Comparison of ENCODE assay signal across 11 cellular contexts in genomic region chr16:11794447-11794846, GRCh38. TPM values are rescaled to one million over a fixed set of nuclear protein-coding genes. Genes with fewer than 3 reads are reported as not detected.
DNase-seq lines count a peak whose midpoint lies in the region; ATAC-seq, FAIRE-seq and TF ChIP-seq lines count a peak whose summit lies in the region.
"Had no signal": no experiment of that assay in that cellular context is flagged by ENCODE, and none has a peak within 500 bp of the region (broad histone marks: within the 10 kb centered on the region; RNA-seq: fewer than 3 reads in every experiment).

No MANE protein-coding gene starts in this region.

- H3K27me3 Mint-ChIP-seq in CD4-positive, alpha-beta T cell = no peaks in the 10 kb centered on the region
- no peaks in the 10 kb centered on the region for H3K27me3 Mint-ChIP-seq in nephron progenitor cell (ENCODE audit: low read depth, poor library complexity)

- H3K27ac ChIP-seq in CD4-positive, alpha-beta T cell (ENCODE audit: low read depth, low read length) = peak overlapping the region; percentile 88
- H3K27ac ChIP-seq in breast epithelium (peak overlapping the region; percentile 97 to 98), PC-9 (no peak overlapping the region)

- H3K9me3 Mint-ChIP-seq in CD4-positive, alpha-beta T cell = no peaks in the 10 kb centered on the region
- no peaks in the 10 kb centered on the region for H3K9me3 Mint-ChIP-seq in nephron progenitor cell

- H3K9me2 ChIP-seq in Loucy (replicated peaks; ENCODE audit: low read depth, low read length) = no peaks in the 10 kb centered on the region
- no peaks in the 10 kb centered on the region for H3K9me2 ChIP-seq in PC-9 (ENCODE audit: insufficient read depth)

- H3K4me1 ChIP-seq in Loucy (ENCODE audit: insufficient read depth, low read length, poor library complexity, severe bottlenecking) (peaks cover 37% of the 10 kb centered on the region), breast epithelium (peaks cover 15 to 34% of the 10 kb centered on the region in 2 donors), PC-9 (replicated peaks; ENCODE audit: insufficient read depth) (peaks cover 15% of the 10 kb centered on the region)

- H3K27ac Mint-ChIP-seq in CD4-positive, alpha-beta T cell = peak overlapping the region; percentile 91
- peak overlapping the region; percentile 12 for H3K27ac Mint-ChIP-seq in nephron progenitor cell

- H3K27me3 ChIP-seq in CD4-positive, alpha-beta T cell (ENCODE audit: control insufficient read depth, insufficient read depth, low read length) = no peaks in the 10 kb centered on the region
- H3K27me3 ChIP-seq in Loucy (ENCODE audit: insufficient read depth, low read length, poor library complexity, severe bottlenecking) = no peaks in the 10 kb centered on the region
- H3K27me3 ChIP-seq in breast epithelium = no peaks in the 10 kb centered on the region
- H3K27me3 ChIP-seq in PC-9 (ENCODE audit: insufficient read depth, low read depth) = no peaks in the 10 kb centered on the region

- POLR2A ChIA-PET in CD4-positive, alpha-beta T cell (lab: Charles Lee) = interaction anchor here (0.7 to 4.6 kb wide), 3 partner anchors 11 to 150 kb away, joined by 3 to 163 read pairs (median 7); partner anchors contain the start of gene TXNDC11
- POLR2A ChIA-PET in PC-9 (lab: Charles Lee; ENCODE audit: unreplicated experiment) = no interaction called here

- no peak for TF ChIP-seq CTCF in CD4-positive, alpha-beta T cell (IDR thresholded peaks at IDR 0.05)
- TF ChIP-seq CTCF in Loucy (conservative IDR thresholded peaks at IDR 0.05; ENCODE audit: low read length) (no peak), breast epithelium (IDR thresholded peaks at IDR 0.05) (no peak), nephron progenitor cell (IDR thresholded peaks at IDR 0.05) (no peak), PC-9 (conservative IDR thresholded peaks at IDR 0.05) (no peak)

- BruUV-seq in PC-9 (replicated peaks; lab: Mats Ljungman, UMichigan) = no TSS peak

- TF ChIP-seq POLR2A in breast epithelium (IDR thresholded peaks at IDR 0.05) = no peak

- H3K9ac ChIP-seq in Loucy (ENCODE audit: low read depth, low read length, poor library complexity, severe bottlenecking) = peak overlapping the region; percentile 58

- no peak for FAIRE-seq in frontal cortex (lab: Jason Lieb, UNC)
- FAIRE-seq: H1, RCC 7860 had no signal

- H3K36me3 Mint-ChIP-seq in CD4-positive, alpha-beta T cell (ENCODE audit: low read depth) = peaks cover 58% of the 10 kb centered on the region
- H3K36me3 Mint-ChIP-seq in nephron progenitor cell (ENCODE audit: low read depth) = peaks cover 27% of the 10 kb centered on the region

- H2AFZ ChIP-seq in Loucy (ENCODE audit: low read length) = no peak overlapping the region
- H2AFZ ChIP-seq in PC-9 = no peak overlapping the region

- H3K36me3 ChIP-seq in Loucy (ENCODE audit: insufficient read depth, low read length) (no peaks in the 10 kb centered on the region), breast epithelium (no peaks in the 10 kb centered on the region), PC-9 (ENCODE audit: low read depth) (0 out of 2 replicates have a peak, but pooled peaks cover 15% of the 10 kb centered on the region)

- no peaks in the 10 kb centered on the region for H3K9me3 ChIP-seq in CD4-positive, alpha-beta T cell (ENCODE audit: control insufficient read depth, low read length)
- H3K9me3 ChIP-seq in Loucy (ENCODE audit: insufficient read depth, low read depth, low read length) (no peaks in the 10 kb centered on the region), breast epithelium (no peaks in the 10 kb centered on the region), PC-9 (ENCODE audit: insufficient read depth, low read depth) (no peaks in the 10 kb centered on the region)

- intact Hi-C loops in CD4-positive, alpha-beta T cell (cut with DNase I, micrococcal nuclease) = no loop called here
- intact Hi-C loops in breast epithelium (cut with DNase I; ENCODE audit: low total_unique reads) = no loop called here
- intact Hi-C loops in PC-9 (cut with micrococcal nuclease; ENCODE audit: unreplicated experiment) = no loop called here

- peaks cover 79% of the 10 kb centered on the region for H3K4me1 Mint-ChIP-seq in CD4-positive, alpha-beta T cell (ENCODE audit: low read depth)
- peaks cover 67% of the 10 kb centered on the region for H3K4me1 Mint-ChIP-seq in nephron progenitor cell

- DNase-seq in CD4-positive, alpha-beta T cell = no peak
- DNase-seq in breast epithelium (ENCODE audit: low spot score in 2 of 2) (no peak), nephron progenitor cell (no peak), iPS-NIHi11 (ENCODE audit: low spot score) (no peak), PC-9 (no peak), frontal cortex (ENCODE audit: low spot score in 2 of 2) (no peak)
- DNase-seq: activated CD4-positive, alpha-beta T cell treated with anti-CD3 and anti-CD28 coated beads, Interleukin-2, amount 50 U/mL, for 1 hour had no signal

- peaks cover 72% of the 10 kb centered on the region for H3K79me2 ChIP-seq in Loucy (ENCODE audit: insufficient read depth, low read length)
- H3K79me2 ChIP-seq in PC-9 (ENCODE audit: low read depth) = peaks cover 74% of the 10 kb centered on the region

- H3K4me2 ChIP-seq in Loucy (ENCODE audit: low read depth, low read length, poor library complexity, severe bottlenecking) (peak overlapping the region; percentile 86), PC-9 (no peak overlapping the region)

- no peak for ATAC-seq in CD4-positive, alpha-beta T cell (ENCODE audit: poor library complexity)
- no peak for ATAC-seq in GM21360 (IDR thresholded peaks at IDR 0.05; ENCODE audit: unreplicated experiment)

- peak overlapping the region; percentile 96 for H3K4me3 Mint-ChIP-seq in CD4-positive, alpha-beta T cell
- peak overlapping the region; percentile 92 for H3K4me3 Mint-ChIP-seq in nephron progenitor cell

- H3K4me3 ChIP-seq in Loucy (ENCODE audit: low read length, poor library complexity, severe bottlenecking) (peak overlapping the region; percentile 89), breast epithelium (no peak overlapping the region), PC-9 (no peak overlapping the region)

- H3F3A ChIP-seq in Loucy (ENCODE audit: low read depth) (no peaks in the 10 kb centered on the region), PC-9 (ENCODE audit: insufficient read depth, low read depth) (peaks cover 13% of the 10 kb centered on the region; the same call in 1 of the 2 replicates)

- CTCF ChIA-PET in CD4-positive, alpha-beta T cell (lab: Charles Lee) = interaction anchor here (1.8 kb wide), 1 partner anchor 18 kb away, joined by 6 read pairs; no protein-coding TSS in a partner anchor
- CTCF ChIA-PET in PC-9 (lab: Charles Lee) = no interaction called here

- H4K20me1 ChIP-seq in Loucy (ENCODE audit: insufficient read depth, low read length, poor library complexity, severe bottlenecking) = peaks cover 34% of the 10 kb centered on the region
- peaks cover 54% of the 10 kb centered on the region for H4K20me1 ChIP-seq in PC-9 (ENCODE audit: insufficient read depth)

RNA-seq across cellular contexts. Expression of gene ZC3H7A, which starts 2.6 kb away (rescaled TPM):
- 100 to 1,000 TPM; 131 to 143 TPM for total RNA-seq in CD4-positive, alpha-beta T cell
- total RNA-seq in breast epithelium (10 to 100 TPM; 58.4 to 70.7 (median 67.5) TPM), PC-9 (2021) (52.3 and 63.5 TPM in 2 replicates), frontal cortex (37.1 TPM)

RNA-seq across cellular contexts. Expression of gene TXNDC11, which starts 51.8 kb away (rescaled TPM):
- total RNA-seq in CD4-positive, alpha-beta T cell = 100 to 1,000 TPM; 111 to 112 TPM
- total RNA-seq in breast epithelium = 10 to 100 TPM; 38.6 to 53.7 (median 47.9) TPM
- 30.9 and 40.9 TPM in 2 replicates for total RNA-seq in PC-9 (2021)
- total RNA-seq in frontal cortex = 8.6 TPM

RNA-seq across cellular contexts. Expression of gene RSL1D1, which starts 56.9 kb away (rescaled TPM):
- total RNA-seq in CD4-positive, alpha-beta T cell = 100 to 1,000 TPM; 224 to 237 TPM
- 100 to 1,000 TPM; 150 to 219 (median 172) TPM for total RNA-seq in breast epithelium
- total RNA-seq in PC-9 (2021) = 172 and 226 TPM in 2 replicates
- total RNA-seq in frontal cortex = 62.4 TPM
